ENCODE assay signal across 8 cellular contexts in the genomic region with DNA sequence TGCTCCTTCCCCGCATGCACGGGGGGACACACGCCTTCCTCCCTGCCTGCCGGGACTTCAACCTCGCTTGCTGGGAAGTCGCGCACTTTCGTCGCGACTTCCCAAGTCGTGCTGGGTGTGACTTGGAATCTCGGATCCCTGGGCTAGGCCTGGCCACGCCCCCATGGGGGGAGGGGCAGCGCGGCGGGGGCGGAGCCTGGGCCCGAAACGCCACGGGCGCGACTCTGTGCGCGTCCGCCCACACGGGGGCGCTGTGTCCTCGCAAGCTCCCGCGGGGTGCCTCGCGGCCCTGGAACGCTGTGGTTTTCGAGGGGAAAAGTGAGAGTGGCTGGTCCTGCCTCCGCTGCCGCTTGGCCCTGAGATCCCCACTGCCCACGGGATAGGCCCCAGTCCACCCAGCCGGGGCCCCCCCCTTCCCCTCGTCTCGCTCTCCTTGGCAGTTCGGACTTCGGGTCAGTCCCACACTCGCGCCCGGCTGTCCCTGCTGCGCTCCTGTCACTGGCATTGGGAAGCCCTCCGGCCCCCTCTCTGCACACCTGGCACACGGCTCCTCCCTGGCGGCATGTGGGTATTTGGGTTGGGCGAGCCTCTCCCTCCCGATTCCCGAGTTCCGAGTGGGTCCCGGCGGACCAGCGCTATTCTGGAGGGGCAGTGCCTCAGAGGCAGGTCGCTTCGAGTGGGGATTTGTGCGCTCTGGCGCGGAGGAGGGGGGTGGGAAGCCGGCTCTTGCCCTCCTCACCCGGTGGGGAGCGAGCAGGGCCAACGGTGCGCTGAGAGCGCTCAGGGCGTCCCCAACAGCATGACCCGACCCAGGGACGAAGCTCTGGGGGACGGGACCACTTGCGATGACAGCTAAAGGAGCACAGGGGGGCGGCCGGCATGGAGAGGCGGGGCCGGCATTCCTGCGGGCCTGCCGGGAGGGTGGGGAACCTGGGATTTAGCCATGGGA.
DNase-seq lines count a peak whose midpoint lies in the region; ATAC-seq and TF ChIP-seq lines count a peak whose summit lies in the region.

No MANE protein-coding gene starts in this region.

- H3K27me3 ChIP-seq in mucosa of rectum (ENCODE audit: control insufficient read depth in 2 of 2, insufficient read depth in 2 of 2, low read length in 2 of 2): no peaks in the 10 kb centered on the region

- peak overlapping the region; percentile 56 for H3K4me3 Mint-ChIP-seq in activated T-cell treated with anti-CD3 and anti-CD28 coated beads, Interleukin-2, amount 50 U/mL, for 24 hours

- H3K36me3 ChIP-seq in ES-I3 (ENCODE audit: insufficient read depth, low read length) (no peaks in the 10 kb centered on the region; the same call in 1 of the 2 replicates), mucosa of rectum (ENCODE audit: control insufficient read depth in 2 of 2, insufficient read depth in 2 of 2, low read length in 2 of 2) (peaks cover 7 to 23% of the 10 kb centered on the region in 2 donors)

- H3K9ac ChIP-seq in ES-I3 (ENCODE audit: low read depth, low read length) (peak overlapping the region; percentile 71), mucosa of rectum (ENCODE audit: low read depth in 1 of 2, low read length in 2 of 2) (peak overlapping the region in 1 of 2 donors; percentile 52)

- peak; percentile 56 for TF ChIP-seq POLR2A in erythroblast (IDR thresholded peaks at IDR 0.05; ENCODE audit: low read length)

- peaks cover 29% of the 10 kb centered on the region for H3K4me1 Mint-ChIP-seq in activated T-cell treated with anti-CD3 and anti-CD28 coated beads, Interleukin-2, amount 50 U/mL, for 24 hours (ENCODE audit: low read depth)

- peaks cover 5% of the 10 kb centered on the region; the same call in 1 of the 2 replicates for H3K4me1 ChIP-seq in ES-I3 (ENCODE audit: insufficient read depth, low read length)
- H3K4me1 ChIP-seq in mucosa of rectum (ENCODE audit: control insufficient read depth in 2 of 2, insufficient read depth in 2 of 2, low read length in 2 of 2): peaks cover 18% of the 10 kb centered on the region in 2 donors

- H3K9me3 ChIP-seq in ES-I3 (ENCODE audit: control insufficient read depth, insufficient read depth, low read length): no peaks in the 10 kb centered on the region
- no peaks in the 10 kb centered on the region for H3K9me3 ChIP-seq in mucosa of rectum (ENCODE audit: control insufficient read depth in 2 of 2, low read length in 2 of 2)

- peak overlapping the region; percentile 9 to 50 for H3K27ac ChIP-seq in mucosa of rectum (ENCODE audit: low read depth in 2 of 2, low read length in 2 of 2)

- peak overlapping the region; percentile 69 to 70 for H3K4me3 ChIP-seq in mucosa of rectum (ENCODE audit: low read length in 2 of 2)

- H3K27ac Mint-ChIP-seq in activated T-cell treated with anti-CD3 and anti-CD28 coated beads, Interleukin-2, amount 50 U/mL, for 24 hours: peak overlapping the region; percentile 75

- DNase-seq in NCI-H69 (lab: John Stamatoyannopoulos, UW) (peak; percentile 86), erythroblast (lab: John Stamatoyannopoulos, UW) (peak; percentile 92 to 97), NK-92 (lab: John Stamatoyannopoulos, UW; ENCODE audit: unreplicated experiment) (no peak)
- peak; percentile 90 for DNase-seq in activated T-cell treated with anti-CD3 and anti-CD28 coated beads, Interleukin-2, amount 50 U/mL, for 24 hours
- DNase-seq in stimulated activated CD8-positive, alpha-beta memory T cell treated with anti-CD3 and anti-CD28 coated beads, Interleukin-4, amount 100 ng/mL, for 1 hour (ENCODE audit: low read depth in 2 of 2, low spot score in 1 of 2): peak; percentile 72 to 73

- H3K9me3 Mint-ChIP-seq in activated T-cell treated with anti-CD3 and anti-CD28 coated beads, Interleukin-2, amount 50 U/mL, for 24 hours: no peaks in the 10 kb centered on the region

- peaks cover 2% of the 10 kb centered on the region for H3K27me3 Mint-ChIP-seq in activated T-cell treated with anti-CD3 and anti-CD28 coated beads, Interleukin-2, amount 50 U/mL, for 24 hours

- ATAC-seq in HG02678 (IDR thresholded peaks at IDR 0.05; ENCODE audit: unreplicated experiment): peak; percentile 68

- peaks cover 72% of the 10 kb centered on the region for H3K36me3 Mint-ChIP-seq in activated T-cell treated with anti-CD3 and anti-CD28 coated beads, Interleukin-2, amount 50 U/mL, for 24 hours (ENCODE audit: low read depth)
